Comparison of ENCODE assay signal across 25 cellular contexts in genomic region chr1:209455666-209456065, GRCh38.
DNase-seq lines count a peak whose midpoint lies in the region; ATAC-seq and TF ChIP-seq lines count a peak whose summit lies in the region.
"Had no signal": no experiment of that assay in that cellular context is flagged by ENCODE, and none has a peak within 500 bp of the region (broad histone marks: within the 10 kb centered on the region; RNA-seq: fewer than 3 reads in every experiment).

No MANE protein-coding gene starts in this region.

- no peak for ATAC-seq in HG03439 (IDR thresholded peaks at IDR 0.05; ENCODE audit: unreplicated experiment)
- ATAC-seq: activated CD8-positive, alpha-beta T cell treated with anti-CD3 and anti-CD28 coated beads for 36 hours; HCT116; stimulated activated memory B cell treated with anti-CD40 and anti-IgM and Interleukin-4, amounts not matched to agents 10 μg/mL and 1 μg/mL and 100 μg/mL, for 72 hours had no signal

- no peaks in the 10 kb centered on the region for H3K79me2 ChIP-seq in SK-N-SH (ENCODE audit: insufficient read depth)

- no peak overlapping the region for H3K9ac ChIP-seq in SK-N-SH

- WGBS in SK-N-SH (ENCODE audit: low lambda C conversion rate), result 42% methylated on average over 4 of the region's 4 CpGs
- WGBS in mesodermal cell (ENCODE audit: insufficient coverage in 2 of 2), 2 experiments, result 53 to 66% methylated on average over 3 to 4 of the region's 4 CpGs
- 44% methylated on average over 4 of the region's 4 CpGs for WGBS in prostate gland

- H3K9me3 ChIP-seq in SK-N-SH (no peaks in the 10 kb centered on the region), mesodermal cell (ENCODE audit: control insufficient read depth, low read length) (no peaks in the 10 kb centered on the region), prostate gland (no peaks in the 10 kb centered on the region)
- H3K9me3 ChIP-seq: ascending aorta, suprapubic skin, uterus had no signal

- H3K4me2 ChIP-seq in SK-N-SH, result no peak overlapping the region

- CTCF ChIA-PET in SK-N-SH (lab: Yijun Ruan, JAX), result interaction anchor here (1.0 to 1.4 kb wide), 4 partner anchors 20 to 207 kb away, joined by 3 to 4 read pairs (median 3); no protein-coding TSS in a partner anchor

- H4K20me1 ChIP-seq in SK-N-SH (ENCODE audit: insufficient read depth), result no peaks in the 10 kb centered on the region

- TF ChIP-seq POLR2A in prostate gland (IDR thresholded peaks at IDR 0.05), result no peak

- peak; percentile 74 for DNase-seq in COR-L47 (lab: John Stamatoyannopoulos, UW)
- DNase-seq in NCI-H1417 (lab: John Stamatoyannopoulos, UW), result peak in 2 of 3 experiments; percentile 83 to 94
- DNase-seq in SK-N-SH, result no peak
- no peak for DNase-seq in NAMALWA (ENCODE audit: low spot score)
- no peak for DNase-seq in prostate gland (ENCODE audit: low spot score)
- DNase-seq: activated effector memory CD4-positive, alpha-beta T cell treated with Interleukin-2 at 50 U/mL for 16 hours; activated naive CD8-positive, alpha-beta T cell treated with anti-CD3 and anti-CD28 coated beads for 36 hours; activated T-cell treated with anti-CD3 and anti-CD28 coated beads for 4 hours; central memory CD4-positive, alpha-beta T cell; dermis blood vessel endothelial cell; kidney; NCI-H2081 treated with DMSO at 0.1 percent for 48 hours; NCI-H774; stimulated activated CD4-positive, alpha-beta T cell treated with anti-CD3 and anti-CD28 coated beads, Interleukin-4, amount 100 ng/mL, for 1 hour; SW 1271; T1000; uterus had no signal

- TF ChIP-seq EP300 in SK-N-SH (IDR thresholded peaks at IDR 0.05; ENCODE audit: borderline replicate concordance in 1 of 2, low read depth in 1 of 2, low read length in 1 of 2), result no peak

- TF ChIP-seq RAD21 in SK-N-SH (IDR thresholded peaks at IDR 0.05; ENCODE audit: low read length), result no peak

- H3K36me3 ChIP-seq in SK-N-SH (replicated peaks in 1 of 2; ENCODE audit: control insufficient read depth in 1 of 2, insufficient read depth in 2 of 2, low read length in 1 of 2) (no peaks in the 10 kb centered on the region), mesodermal cell (ENCODE audit: control insufficient read depth, insufficient read depth, low read length) (no peaks in the 10 kb centered on the region), prostate gland (no peaks in the 10 kb centered on the region)
- H3K36me3 ChIP-seq: ascending aorta, suprapubic skin, uterus had no signal

- peaks cover 0 to 17% of the 10 kb centered on the region in 2 experiments; a peak in 2 of 4 replicates for H3K4me1 ChIP-seq in SK-N-SH (ENCODE audit: control insufficient read depth in 1 of 2, insufficient read depth in 2 of 2, low read depth in 1 of 2, low read length in 1 of 2)
- peaks cover 8% of the 10 kb centered on the region for H3K4me1 ChIP-seq in mesodermal cell (ENCODE audit: control insufficient read depth, insufficient read depth, low read length, poor library complexity, severe bottlenecking)
- no peaks in the 10 kb centered on the region for H3K4me1 ChIP-seq in prostate gland (replicated peaks)
- H3K4me1 ChIP-seq: ascending aorta, suprapubic skin, uterus had no signal

- TF ChIP-seq CTCF in SK-N-SH (IDR thresholded peaks at IDR 0.05) (no peak), prostate gland (IDR thresholded peaks at IDR 0.05) (no peak)

- no peaks in the 10 kb centered on the region for H3F3A ChIP-seq in SK-N-SH (replicated peaks; ENCODE audit: insufficient read depth)

- H3K4me3 ChIP-seq in SK-N-SH (ENCODE audit: low read depth in 2 of 2, low read length in 1 of 2), result no peak overlapping the region
- no peak overlapping the region for H3K4me3 ChIP-seq in mesodermal cell (ENCODE audit: extremely low read depth, insufficient read depth, low read length, poor library complexity, severe bottlenecking)
- no peak overlapping the region for H3K4me3 ChIP-seq in prostate gland
- H3K4me3 ChIP-seq: ascending aorta, lung, suprapubic skin, uterus had no signal

- no peak overlapping the region for H2AFZ ChIP-seq in SK-N-SH (ENCODE audit: low read depth)

- H3K27ac ChIP-seq in SK-N-SH (ENCODE audit: low read depth in 2 of 2, low read length in 1 of 2) (peak overlapping the region in 1 of 2 experiments; percentile 16; a peak in 1 of 4 replicates), mesodermal cell (ENCODE audit: low read depth, low read length, severe bottlenecking) (peak overlapping the region; percentile 50), prostate gland (no peak overlapping the region)
- H3K27ac ChIP-seq: ascending aorta, suprapubic skin, uterus had no signal

- no peaks in the 10 kb centered on the region for H3K9me2 ChIP-seq in SK-N-SH

- H3K27me3 ChIP-seq in SK-N-SH (ENCODE audit: insufficient read depth) (no peaks in the 10 kb centered on the region), prostate gland (replicated peaks; ENCODE audit: insufficient read depth) (no peaks in the 10 kb centered on the region)
- H3K27me3 ChIP-seq: ascending aorta, uterus had no signal

- intact Hi-C loops in prostate gland (cut with DNase I), result no loop called here

- POLR2A ChIA-PET in SK-N-SH (lab: Yijun Ruan, JAX), result no interaction called here

TF ChIP-seq in SK-N-SH, 30 proteins besides CTCF, POLR2A, EP300 and RAD21:
- no peak for TF ChIP-seq MAX (IDR thresholded peaks at IDR 0.05; ENCODE audit: low read depth)
- peak; percentile 19; the same call in 1 of the 2 replicates for TF ChIP-seq MXI1 (IDR thresholded peaks at IDR 0.05; ENCODE audit: low read depth, low read length)

Comparison
In these comparisons a context has a peak if more than half of its experiments do, and no peak if none do; other contexts are left out.
1. DNase-seq: peak in COR-L47 (single experiment) and NCI-H1417 (2 of 3); none in SK-N-SH (single experiment), NAMALWA (single experiment) and prostate gland (single experiment).